ENCODE assay signal across 1 cellular context in the genomic region with DNA sequence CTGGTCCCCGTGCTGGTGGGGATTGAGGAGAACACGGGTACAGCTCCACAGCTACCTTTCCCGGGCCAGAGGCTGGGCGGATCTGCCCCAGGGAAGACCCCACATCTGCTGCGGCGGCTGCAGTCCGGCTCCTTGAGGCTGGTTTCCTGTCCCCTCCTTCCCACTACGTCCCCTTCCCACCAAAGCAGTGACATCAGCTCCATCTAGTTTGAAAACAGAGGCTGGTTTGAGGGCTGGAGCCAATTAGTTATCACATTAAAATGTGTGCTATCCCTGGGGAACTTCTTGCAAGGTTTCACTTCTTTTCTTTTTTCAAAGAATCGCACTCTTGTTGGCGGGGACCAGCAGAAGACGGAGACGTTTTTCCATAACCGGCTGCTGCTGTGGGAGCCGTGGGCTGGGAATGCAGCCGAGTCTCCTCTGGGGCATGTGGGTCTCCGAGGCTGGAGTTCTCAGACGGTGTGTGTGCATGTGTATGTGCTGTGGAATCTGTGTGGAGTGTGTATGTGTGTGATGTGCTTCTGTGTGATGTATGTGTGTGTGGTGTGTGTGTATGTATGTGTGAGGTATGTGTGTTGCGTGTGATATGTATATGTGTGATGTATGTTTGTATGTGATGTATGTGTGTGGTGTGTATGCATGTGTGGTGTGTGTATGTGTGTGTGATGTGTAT.
TF ChIP-seq lines count a peak whose summit lies in the region.

No MANE protein-coding gene starts in this region.

TF ChIP-seq in H1, 55 proteins besides CTCF, POLR2A, EP300 and RAD21 (continued from another document):
- TF ChIP-seq, protein P1, sequence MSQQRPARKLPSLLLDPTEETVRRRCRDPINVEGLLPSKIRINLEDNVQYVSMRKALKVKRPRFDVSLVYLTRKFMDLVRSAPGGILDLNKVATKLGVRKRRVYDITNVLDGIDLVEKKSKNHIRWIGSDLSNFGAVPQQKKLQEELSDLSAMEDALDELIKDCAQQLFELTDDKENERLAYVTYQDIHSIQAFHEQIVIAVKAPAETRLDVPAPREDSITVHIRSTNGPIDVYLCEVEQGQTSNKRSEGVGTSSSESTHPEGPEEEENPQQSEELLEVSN (IDR thresholded peaks at IDR 0.05), result no peak
- TF ChIP-seq RBBP5 (IDR thresholded peaks at IDR 0.05; ENCODE audit: borderline replicate concordance, low read depth, low read length), result no peak
- no peak for TF ChIP-seq SUZ12 (IDR thresholded peaks at IDR 0.05; ENCODE audit: low read length)
- TF ChIP-seq RNF2 (IDR thresholded peaks at IDR 0.05; ENCODE audit: borderline replicate concordance, low read depth, low read length, missing control alignments, poor library complexity, severe bottlenecking), result no peak
- TF ChIP-seq CREB1 (IDR thresholded peaks at IDR 0.05), result no peak
- no peak for TF ChIP-seq GABPA (IDR thresholded peaks at IDR 0.05; ENCODE audit: borderline replicate concordance, insufficient read depth, low read length)
- no peak for TF ChIP-seq CHD2 (IDR thresholded peaks at IDR 0.05; ENCODE audit: low read length)
- TF ChIP-seq CHD1 (IDR thresholded peaks at IDR 0.05; ENCODE audit: low read depth, low read length), result no peak
- no peak for TF ChIP-seq BCL11A (IDR thresholded peaks at IDR 0.05; ENCODE audit: low read depth in 2 of 2, low read length in 2 of 2)
- no peak for TF ChIP-seq NRF1 (IDR thresholded peaks at IDR 0.05; ENCODE audit: low read depth, low read length)
